Comparison of ENCODE assay signal across 1 cellular context in the genomic region with DNA sequence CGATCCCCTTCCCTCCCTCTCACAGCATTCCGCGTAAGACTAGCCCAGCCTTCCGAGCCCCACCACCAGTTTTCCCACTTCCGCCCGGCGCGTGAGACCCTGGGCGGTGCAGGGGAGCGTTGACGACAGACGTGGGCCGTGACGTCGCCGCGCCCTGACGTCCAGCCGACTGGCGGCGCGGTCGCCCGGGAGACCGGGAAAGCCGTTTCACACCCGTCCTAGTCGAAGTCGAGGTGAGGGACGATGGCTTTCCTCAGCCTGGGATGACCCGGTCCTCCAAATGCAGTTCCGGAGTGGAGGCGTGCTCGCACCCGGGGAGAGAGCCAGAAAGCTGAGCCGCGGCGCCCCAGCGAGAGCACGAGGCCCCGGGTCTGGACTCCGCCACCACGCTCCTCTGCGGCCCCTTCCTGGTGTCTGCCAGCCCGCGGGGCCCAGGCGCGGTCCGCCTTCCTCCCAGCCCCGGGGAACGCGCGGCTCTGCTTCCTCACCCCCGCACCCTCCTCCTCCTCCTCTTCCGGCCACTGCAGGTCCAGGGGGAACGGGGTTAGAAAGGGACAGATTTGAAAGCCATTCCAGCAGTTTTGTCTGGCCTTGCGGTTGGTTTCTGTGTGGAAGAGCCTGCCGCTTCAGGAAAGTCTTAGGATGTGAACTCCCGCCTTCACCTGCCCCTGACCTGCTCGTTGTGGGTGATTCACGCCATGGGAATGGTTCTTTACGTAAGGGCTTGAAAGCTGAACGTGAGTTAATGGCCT.
TF ChIP-seq lines count a peak whose summit lies in the region.

A gene (plus strand): TSS at position 210 of the 752 bp plus-strand sequence. CDS start 2,977 bp downstream, outside the sequence.

TF ChIP-seq in K562, 482 proteins besides CTCF, POLR2A, EP300 and RAD21 (continued from another document and continues in another):
- TF ChIP-seq TRIM24 (IDR thresholded peaks at IDR 0.05) (0 out of 4 replicates have a peak, but pooled peaks of 1 of the 2 experiments have one; percentile 2), TSC22D4 (tag; IDR thresholded peaks at IDR 0.05) (no peak), ARHGAP35 (IDR thresholded peaks at IDR 0.05; ENCODE audit: partially characterized antibody) (no peak), ZNF124 (CRISPR knock-in tag; IDR thresholded peaks at IDR 0.05) (no peak), ZBTB1 (CRISPR knock-in tag; IDR thresholded peaks at IDR 0.05; ENCODE audit: borderline replicate concordance, low read depth) (peak; percentile 68), HNRNPUL1 (IDR thresholded peaks at IDR 0.05; ENCODE audit: low read length) (no peak), ZNF696 (CRISPR knock-in tag; conservative IDR thresholded peaks at IDR 0.05) (no peak), BACH1 (tag; IDR thresholded peaks at IDR 0.05) (no peak), ZNF57 (CRISPR knock-in tag; IDR thresholded peaks at IDR 0.05) (0 out of 2 replicates have a peak, but pooled peaks have one; percentile 78), ETV6 (IDR thresholded peaks at IDR 0.05; ENCODE audit: borderline replicate concordance in 1 of 2, low read depth in 2 of 2, low read length in 1 of 2) (no peak), ETV6 (CRISPR knock-in tag; IDR thresholded peaks at IDR 0.05; ENCODE audit: borderline replicate concordance) (peak; percentile 78; the same call in 1 of the 2 replicates), HMG20A (CRISPR knock-in tag; conservative IDR thresholded peaks at IDR 0.05) (no peak), CAMTA2 (CRISPR knock-in tag; conservative IDR thresholded peaks at IDR 0.05) (no peak), CBX5 (IDR thresholded peaks at IDR 0.05; ENCODE audit: borderline replicate concordance, low read depth) (peak; percentile 67; the same call in 1 of the 2 replicates), RB1 (IDR thresholded peaks at IDR 0.05; ENCODE audit: low read depth) (0 out of 2 replicates have a peak, but pooled peaks have one; percentile 24), FOXA1 (IDR thresholded peaks at IDR 0.05; ENCODE audit: borderline replicate concordance) (no peak), RBM22 (IDR thresholded peaks at IDR 0.05; ENCODE audit: low read depth, low read length, poor library complexity, severe bottlenecking) (peak; percentile 93), ETV5 (CRISPR knock-in tag; IDR thresholded peaks at IDR 0.05; ENCODE audit: low read depth) (peak; percentile 61), MECOM (CRISPR knock-in tag; IDR thresholded peaks at IDR 0.05) (no peak), GABPA (tag; conservative IDR thresholded peaks at IDR 0.05; ENCODE audit: low read depth) (peak; percentile 82), ZNF766 (CRISPR knock-in tag; conservative IDR thresholded peaks at IDR 0.05) (peak; percentile 56; the same call in 1 of the 2 replicates), POLR2B (IDR thresholded peaks at IDR 0.05; ENCODE audit: low read depth, partially characterized antibody) (peak; percentile 91), ZBED1 (IDR thresholded peaks at IDR 0.05) (no peak), NONO (IDR thresholded peaks at IDR 0.05; ENCODE audit: low read depth in 2 of 2, low read length in 1 of 2) (peak in 1 of 2 experiments; percentile 46; a peak in 2 of 4 replicates), FOXM1 (IDR thresholded peaks at IDR 0.05; ENCODE audit: low read depth) (no peak), FOXM1 (CRISPR knock-in tag; IDR thresholded peaks at IDR 0.05; ENCODE audit: low read depth) (peak; percentile 53; the same call in 1 of the 2 replicates), SPI1 (IDR thresholded peaks at IDR 0.05; ENCODE audit: borderline replicate concordance, low read depth, low read length) (peak; percentile 81), KLF10 (CRISPR knock-in tag; IDR thresholded peaks at IDR 0.05) (no peak), ZNF184 (CRISPR knock-in tag; IDR thresholded peaks at IDR 0.05) (no peak), GATAD2B (IDR thresholded peaks at IDR 0.05; ENCODE audit: borderline replicate concordance) (no peak), ZBTB8A (IDR thresholded peaks at IDR 0.05; ENCODE audit: partially characterized antibody) (no peak), XRCC5 (IDR thresholded peaks at IDR 0.05; ENCODE audit: low read depth, low read length) (peak; percentile 9; the same call in 1 of the 2 replicates), DDX20 (tag; IDR thresholded peaks at IDR 0.05; ENCODE audit: low read depth) (no peak), NFE2 (IDR thresholded peaks at IDR 0.05; ENCODE audit: low read depth) (no peak), LEF1 (IDR thresholded peaks at IDR 0.05) (no peak), ETV1 (tag; conservative IDR thresholded peaks at IDR 0.05; ENCODE audit: low read depth) (peak; percentile 81), TEAD2 (tag; IDR thresholded peaks at IDR 0.05) (no peak), SP2 (IDR thresholded peaks at IDR 0.05; ENCODE audit: extremely low read depth, low read depth, low read length, poor library complexity, severe bottlenecking) (no peak), HDAC3 (IDR thresholded peaks at IDR 0.05; ENCODE audit: borderline replicate concordance, partially characterized antibody) (no peak)
- TF ChIP-seq, protein P1, sequence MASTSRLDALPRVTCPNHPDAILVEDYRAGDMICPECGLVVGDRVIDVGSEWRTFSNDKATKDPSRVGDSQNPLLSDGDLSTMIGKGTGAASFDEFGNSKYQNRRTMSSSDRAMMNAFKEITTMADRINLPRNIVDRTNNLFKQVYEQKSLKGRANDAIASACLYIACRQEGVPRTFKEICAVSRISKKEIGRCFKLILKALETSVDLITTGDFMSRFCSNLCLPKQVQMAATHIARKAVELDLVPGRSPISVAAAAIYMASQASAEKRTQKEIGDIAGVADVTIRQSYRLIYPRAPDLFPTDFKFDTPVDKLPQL (IDR thresholded peaks at IDR 0.05; ENCODE audit: extremely low read depth, insufficient read length): no peak
- TF ChIP-seq, protein P2, sequence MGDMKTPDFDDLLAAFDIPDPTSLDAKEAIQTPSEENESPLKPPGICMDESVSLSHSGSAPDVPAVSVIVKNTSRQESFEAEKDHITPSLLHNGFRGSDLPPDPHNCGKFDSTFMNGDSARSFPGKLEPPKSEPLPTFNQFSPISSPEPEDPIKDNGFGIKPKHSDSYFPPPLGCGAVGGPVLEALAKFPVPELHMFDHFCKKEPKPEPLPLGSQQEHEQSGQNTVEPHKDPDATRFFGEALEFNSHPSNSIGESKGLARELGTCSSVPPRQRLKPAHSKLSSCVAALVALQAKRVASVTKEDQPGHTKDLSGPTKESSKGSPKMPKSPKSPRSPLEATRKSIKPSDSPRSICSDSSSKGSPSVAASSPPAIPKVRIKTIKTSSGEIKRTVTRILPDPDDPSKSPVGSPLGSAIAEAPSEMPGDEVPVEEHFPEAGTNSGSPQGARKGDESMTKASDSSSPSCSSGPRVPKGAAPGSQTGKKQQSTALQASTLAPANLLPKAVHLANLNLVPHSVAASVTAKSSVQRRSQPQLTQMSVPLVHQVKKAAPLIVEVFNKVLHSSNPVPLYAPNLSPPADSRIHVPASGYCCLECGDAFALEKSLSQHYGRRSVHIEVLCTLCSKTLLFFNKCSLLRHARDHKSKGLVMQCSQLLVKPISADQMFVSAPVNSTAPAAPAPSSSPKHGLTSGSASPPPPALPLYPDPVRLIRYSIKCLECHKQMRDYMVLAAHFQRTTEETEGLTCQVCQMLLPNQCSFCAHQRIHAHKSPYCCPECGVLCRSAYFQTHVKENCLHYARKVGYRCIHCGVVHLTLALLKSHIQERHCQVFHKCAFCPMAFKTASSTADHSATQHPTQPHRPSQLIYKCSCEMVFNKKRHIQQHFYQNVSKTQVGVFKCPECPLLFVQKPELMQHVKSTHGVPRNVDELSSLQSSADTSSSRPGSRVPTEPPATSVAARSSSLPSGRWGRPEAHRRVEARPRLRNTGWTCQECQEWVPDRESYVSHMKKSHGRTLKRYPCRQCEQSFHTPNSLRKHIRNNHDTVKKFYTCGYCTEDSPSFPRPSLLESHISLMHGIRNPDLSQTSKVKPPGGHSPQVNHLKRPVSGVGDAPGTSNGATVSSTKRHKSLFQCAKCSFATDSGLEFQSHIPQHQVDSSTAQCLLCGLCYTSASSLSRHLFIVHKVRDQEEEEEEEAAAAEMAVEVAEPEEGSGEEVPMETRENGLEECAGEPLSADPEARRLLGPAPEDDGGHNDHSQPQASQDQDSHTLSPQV (IDR thresholded peaks at IDR 0.05): peak; percentile 49; the same call in 1 of the 2 replicates
- TF ChIP-seq, protein P3, sequence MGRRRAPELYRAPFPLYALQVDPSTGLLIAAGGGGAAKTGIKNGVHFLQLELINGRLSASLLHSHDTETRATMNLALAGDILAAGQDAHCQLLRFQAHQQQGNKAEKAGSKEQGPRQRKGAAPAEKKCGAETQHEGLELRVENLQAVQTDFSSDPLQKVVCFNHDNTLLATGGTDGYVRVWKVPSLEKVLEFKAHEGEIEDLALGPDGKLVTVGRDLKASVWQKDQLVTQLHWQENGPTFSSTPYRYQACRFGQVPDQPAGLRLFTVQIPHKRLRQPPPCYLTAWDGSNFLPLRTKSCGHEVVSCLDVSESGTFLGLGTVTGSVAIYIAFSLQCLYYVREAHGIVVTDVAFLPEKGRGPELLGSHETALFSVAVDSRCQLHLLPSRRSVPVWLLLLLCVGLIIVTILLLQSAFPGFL (CRISPR knock-in tag; IDR thresholded peaks at IDR 0.05): no peak
- TF ChIP-seq, protein P4, sequence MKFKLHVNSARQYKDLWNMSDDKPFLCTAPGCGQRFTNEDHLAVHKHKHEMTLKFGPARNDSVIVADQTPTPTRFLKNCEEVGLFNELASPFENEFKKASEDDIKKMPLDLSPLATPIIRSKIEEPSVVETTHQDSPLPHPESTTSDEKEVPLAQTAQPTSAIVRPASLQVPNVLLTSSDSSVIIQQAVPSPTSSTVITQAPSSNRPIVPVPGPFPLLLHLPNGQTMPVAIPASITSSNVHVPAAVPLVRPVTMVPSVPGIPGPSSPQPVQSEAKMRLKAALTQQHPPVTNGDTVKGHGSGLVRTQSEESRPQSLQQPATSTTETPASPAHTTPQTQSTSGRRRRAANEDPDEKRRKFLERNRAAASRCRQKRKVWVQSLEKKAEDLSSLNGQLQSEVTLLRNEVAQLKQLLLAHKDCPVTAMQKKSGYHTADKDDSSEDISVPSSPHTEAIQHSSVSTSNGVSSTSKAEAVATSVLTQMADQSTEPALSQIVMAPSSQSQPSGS (CRISPR knock-in tag; IDR thresholded peaks at IDR 0.05): no peak
- TF ChIP-seq, protein P5, sequence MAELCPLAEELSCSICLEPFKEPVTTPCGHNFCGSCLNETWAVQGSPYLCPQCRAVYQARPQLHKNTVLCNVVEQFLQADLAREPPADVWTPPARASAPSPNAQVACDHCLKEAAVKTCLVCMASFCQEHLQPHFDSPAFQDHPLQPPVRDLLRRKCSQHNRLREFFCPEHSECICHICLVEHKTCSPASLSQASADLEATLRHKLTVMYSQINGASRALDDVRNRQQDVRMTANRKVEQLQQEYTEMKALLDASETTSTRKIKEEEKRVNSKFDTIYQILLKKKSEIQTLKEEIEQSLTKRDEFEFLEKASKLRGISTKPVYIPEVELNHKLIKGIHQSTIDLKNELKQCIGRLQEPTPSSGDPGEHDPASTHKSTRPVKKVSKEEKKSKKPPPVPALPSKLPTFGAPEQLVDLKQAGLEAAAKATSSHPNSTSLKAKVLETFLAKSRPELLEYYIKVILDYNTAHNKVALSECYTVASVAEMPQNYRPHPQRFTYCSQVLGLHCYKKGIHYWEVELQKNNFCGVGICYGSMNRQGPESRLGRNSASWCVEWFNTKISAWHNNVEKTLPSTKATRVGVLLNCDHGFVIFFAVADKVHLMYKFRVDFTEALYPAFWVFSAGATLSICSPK (IDR thresholded peaks at IDR 0.05; ENCODE audit: borderline replicate concordance): no peak
- TF ChIP-seq, protein P6, sequence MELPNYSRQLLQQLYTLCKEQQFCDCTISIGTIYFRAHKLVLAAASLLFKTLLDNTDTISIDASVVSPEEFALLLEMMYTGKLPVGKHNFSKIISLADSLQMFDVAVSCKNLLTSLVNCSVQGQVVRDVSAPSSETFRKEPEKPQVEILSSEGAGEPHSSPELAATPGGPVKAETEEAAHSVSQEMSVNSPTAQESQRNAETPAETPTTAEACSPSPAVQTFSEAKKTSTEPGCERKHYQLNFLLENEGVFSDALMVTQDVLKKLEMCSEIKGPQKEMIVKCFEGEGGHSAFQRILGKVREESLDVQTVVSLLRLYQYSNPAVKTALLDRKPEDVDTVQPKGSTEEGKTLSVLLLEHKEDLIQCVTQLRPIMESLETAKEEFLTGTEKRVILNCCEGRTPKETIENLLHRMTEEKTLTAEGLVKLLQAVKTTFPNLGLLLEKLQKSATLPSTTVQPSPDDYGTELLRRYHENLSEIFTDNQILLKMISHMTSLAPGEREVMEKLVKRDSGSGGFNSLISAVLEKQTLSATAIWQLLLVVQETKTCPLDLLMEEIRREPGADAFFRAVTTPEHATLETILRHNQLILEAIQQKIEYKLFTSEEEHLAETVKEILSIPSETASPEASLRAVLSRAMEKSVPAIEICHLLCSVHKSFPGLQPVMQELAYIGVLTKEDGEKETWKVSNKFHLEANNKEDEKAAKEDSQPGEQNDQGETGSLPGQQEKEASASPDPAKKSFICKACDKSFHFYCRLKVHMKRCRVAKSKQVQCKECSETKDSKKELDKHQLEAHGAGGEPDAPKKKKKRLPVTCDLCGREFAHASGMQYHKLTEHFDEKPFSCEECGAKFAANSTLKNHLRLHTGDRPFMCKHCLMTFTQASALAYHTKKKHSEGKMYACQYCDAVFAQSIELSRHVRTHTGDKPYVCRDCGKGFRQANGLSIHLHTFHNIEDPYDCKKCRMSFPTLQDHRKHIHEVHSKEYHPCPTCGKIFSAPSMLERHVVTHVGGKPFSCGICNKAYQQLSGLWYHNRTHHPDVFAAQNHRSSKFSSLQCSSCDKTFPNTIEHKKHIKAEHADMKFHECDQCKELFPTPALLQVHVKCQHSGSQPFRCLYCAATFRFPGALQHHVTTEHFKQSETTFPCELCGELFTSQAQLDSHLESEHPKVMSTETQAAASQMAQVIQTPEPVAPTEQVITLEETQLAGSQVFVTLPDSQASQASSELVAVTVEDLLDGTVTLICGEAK (IDR thresholded peaks at IDR 0.05): peak; percentile 62
- TF ChIP-seq, protein P6 (CRISPR knock-in tag; IDR thresholded peaks at IDR 0.05): no peak
